ENCODE assay signal across 22 cellular contexts in the genomic region with DNA sequence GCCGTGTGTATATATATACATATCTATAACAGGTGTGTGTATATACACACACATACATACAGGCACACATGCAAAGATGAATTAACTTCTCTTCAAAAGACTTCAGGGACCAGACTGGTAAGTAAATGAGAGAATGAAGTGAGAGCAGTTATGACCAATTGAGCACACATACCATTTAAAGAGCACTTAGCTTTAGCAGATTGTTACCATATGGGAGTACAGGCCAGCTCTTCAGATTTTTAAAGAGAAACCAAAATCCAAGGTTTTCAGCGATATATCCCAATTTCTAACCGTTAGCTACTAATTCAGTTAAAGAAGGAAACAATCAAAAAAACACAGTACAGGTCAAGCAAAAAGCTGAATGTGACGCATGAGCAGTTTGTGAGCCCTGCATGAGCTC.
"Had no signal": no experiment of that assay in that cellular context is flagged by ENCODE, and none has a peak within 500 bp of the region (broad histone marks: within the 10 kb centered on the region; RNA-seq: fewer than 3 reads in every experiment).

No MANE protein-coding gene starts in this region.

- H3K9me3 ChIP-seq: MG63, SJSA1 had no signal

- FAIRE-seq: HepG2, RCC 7860 had no signal

- H3K4me1 ChIP-seq: SJSA1 had no signal

- H3K4me3 ChIP-seq: MG63, SJSA1, SK-N-MC had no signal

- H3K27me3 ChIP-seq: MG63, SJSA1 had no signal

- ATAC-seq: HepG2 had no signal

- DNase-seq: IMR-90, Karpas-422, KG1, MG63, NCI-H1092 treated with DMSO at 0.1 percent for 48 hours, NCI-H1436, NCI-H187, NCI-H2029 treated with DMSO at 0.1 percent for 48 hours, NCI-H2171, NCI-H226, NCI-H446, NCI-H510A, NCI-H524 treated with DMSO at 0.1 percent for 48 hours, NCI-H69, NCI-H774, Right ventricle myocardium superior, RPMI8226, SIG-M5 had no signal

- H3K27ac ChIP-seq: SJSA1, SK-N-MC had no signal
